Comparison of ENCODE assay signal across 2 cellular contexts in the genomic region with DNA sequence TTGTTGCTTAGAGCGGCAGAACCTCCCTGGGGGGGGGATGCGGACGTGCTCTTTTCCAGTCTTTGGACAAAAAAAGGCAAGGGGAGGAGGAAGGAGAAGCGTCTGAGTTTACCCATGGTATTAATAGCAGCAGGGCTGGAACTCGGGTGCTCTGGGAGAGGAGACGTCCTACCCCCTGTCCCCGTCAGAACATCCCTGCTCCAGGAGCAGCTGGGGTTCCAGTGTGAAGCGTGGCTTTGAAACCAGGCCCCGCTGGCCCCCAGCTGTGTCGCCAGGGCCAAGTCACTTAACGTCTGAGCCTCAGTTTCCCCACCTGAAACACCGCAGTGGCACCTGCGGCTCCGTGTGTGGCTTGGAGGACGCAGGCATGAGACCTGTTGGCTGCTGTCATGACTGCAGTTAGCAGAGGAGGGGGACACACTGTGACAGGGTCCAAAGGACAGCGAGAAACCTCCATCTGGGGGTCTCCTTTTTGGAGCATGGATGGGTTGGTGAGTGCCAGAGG.
TF ChIP-seq lines count a peak whose summit lies in the region.

No MANE protein-coding gene starts in this region.

TF ChIP-seq in HCT116, 20 proteins besides CTCF, POLR2A, EP300 and RAD21:
- TF ChIP-seq TCF7L2 (IDR thresholded peaks at IDR 0.05; ENCODE audit: borderline replicate concordance, extremely low read depth, insufficient read depth, insufficient read length) (no peak), ZNF274 (IDR thresholded peaks at IDR 0.05; ENCODE audit: low read depth, low read length) (no peak), JUND (IDR thresholded peaks at IDR 0.05) (no peak), YY1 (IDR thresholded peaks at IDR 0.05; ENCODE audit: extremely low read depth, insufficient replicate concordance, low read depth, low read length) (no peak), SP1 (IDR thresholded peaks at IDR 0.05; ENCODE audit: low read depth) (no peak), ELF1 (IDR thresholded peaks at IDR 0.05; ENCODE audit: borderline replicate concordance, low read depth) (no peak), EZH2 (IDR thresholded peaks at IDR 0.05) (no peak), ZFX (IDR thresholded peaks at IDR 0.05) (no peak), EZH2phosphoT487 (IDR thresholded peaks at IDR 0.05; ENCODE audit: borderline replicate concordance) (no peak)
- TF ChIP-seq, protein P1, sequence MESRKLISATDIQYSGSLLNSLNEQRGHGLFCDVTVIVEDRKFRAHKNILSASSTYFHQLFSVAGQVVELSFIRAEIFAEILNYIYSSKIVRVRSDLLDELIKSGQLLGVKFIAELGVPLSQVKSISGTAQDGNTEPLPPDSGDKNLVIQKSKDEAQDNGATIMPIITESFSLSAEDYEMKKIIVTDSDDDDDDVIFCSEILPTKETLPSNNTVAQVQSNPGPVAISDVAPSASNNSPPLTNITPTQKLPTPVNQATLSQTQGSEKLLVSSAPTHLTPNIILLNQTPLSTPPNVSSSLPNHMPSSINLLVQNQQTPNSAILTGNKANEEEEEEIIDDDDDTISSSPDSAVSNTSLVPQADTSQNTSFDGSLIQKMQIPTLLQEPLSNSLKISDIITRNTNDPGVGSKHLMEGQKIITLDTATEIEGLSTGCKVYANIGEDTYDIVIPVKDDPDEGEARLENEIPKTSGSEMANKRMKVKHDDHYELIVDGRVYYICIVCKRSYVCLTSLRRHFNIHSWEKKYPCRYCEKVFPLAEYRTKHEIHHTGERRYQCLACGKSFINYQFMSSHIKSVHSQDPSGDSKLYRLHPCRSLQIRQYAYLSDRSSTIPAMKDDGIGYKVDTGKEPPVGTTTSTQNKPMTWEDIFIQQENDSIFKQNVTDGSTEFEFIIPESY (IDR thresholded peaks at IDR 0.05; ENCODE audit: extremely low read depth, insufficient replicate concordance, low read length), result no peak
TF ChIP-seq in HCT116: peak in this region for 0.

TF ChIP-seq in K562, 482 proteins besides CTCF, POLR2A, EP300 and RAD21:
- no peak for TF ChIP-seq DNMT1 (IDR thresholded peaks at IDR 0.05)
- TF ChIP-seq, protein P2, sequence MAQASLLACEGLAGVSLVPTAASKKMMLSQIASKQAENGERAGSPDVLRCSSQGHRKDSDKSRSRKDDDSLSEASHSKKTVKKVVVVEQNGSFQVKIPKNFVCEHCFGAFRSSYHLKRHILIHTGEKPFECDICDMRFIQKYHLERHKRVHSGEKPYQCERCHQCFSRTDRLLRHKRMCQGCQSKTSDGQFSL (CRISPR knock-in tag; IDR thresholded peaks at IDR 0.05), result peak; percentile 43; the same call in 1 of the 2 replicates
- TF ChIP-seq, protein P2 (tag; IDR thresholded peaks at IDR 0.05), result no peak
